22 cellular contexts compared by ENCODE assay signal in genomic region chr4:78513411-78513975, GRCh38.
"Had no signal": no experiment of that assay in that cellular context is flagged by ENCODE, and none has a peak within 500 bp of the region (broad histone marks: within the 10 kb centered on the region; RNA-seq: fewer than 3 reads in every experiment).

No MANE protein-coding gene starts in this region.

- H3K4me3 ChIP-seq: heart left ventricle, left ventricle myocardium inferior, lung, psoas muscle, sigmoid colon, skin epidermis, tibial artery, upper lobe of right lung, vagina had no signal

- H3K36me3 ChIP-seq: left ventricle myocardium inferior, tibial artery, upper lobe of right lung had no signal

- H3K36me3 Mint-ChIP-seq: stimulated activated effector memory CD8-positive, alpha-beta T cell treated with anti-CD3 and anti-CD28 coated beads, Interleukin-12 subunit alpha, Interleukin-12 subunit beta, amount 100 ng/mL, for 72 hours had no signal

- H3K9me3 Mint-ChIP-seq: nephron; stimulated activated effector memory CD8-positive, alpha-beta T cell treated with anti-CD3 and anti-CD28 coated beads, Interleukin-12 subunit alpha, Interleukin-12 subunit beta, amount 100 ng/mL, for 72 hours had no signal

- H3K27me3 ChIP-seq: heart left ventricle, sigmoid colon, tibial artery, upper lobe of right lung, vagina had no signal

- H3K4me1 ChIP-seq: parathyroid adenoma, psoas muscle, sigmoid colon, tibial artery, vagina had no signal

- H3K4me3 Mint-ChIP-seq: naive B cell; nephron; stimulated activated effector memory CD8-positive, alpha-beta T cell treated with anti-CD3 and anti-CD28 coated beads, Interleukin-12 subunit alpha, Interleukin-12 subunit beta, amount 100 ng/mL, for 72 hours had no signal

- H3K9ac ChIP-seq: parathyroid adenoma had no signal

- H3K9me3 ChIP-seq: heart left ventricle, left ventricle myocardium inferior, psoas muscle, sigmoid colon, tibial artery, upper lobe of right lung, vagina had no signal

- DNase-seq: effector memory CD4-positive, alpha-beta T cell; heart left ventricle; hypothalamus; left ventricle myocardium inferior; mesenchymal stem cell; midbrain; naive B cell; psoas muscle; sigmoid colon; stimulated activated CD4-positive, alpha-beta T cell treated with anti-CD3 and anti-CD28 coated beads, Interleukin-12 subunit alpha, Interleukin-12 subunit beta, amount 100 ng/mL, for 4 hours; stimulated activated CD4-positive, alpha-beta T cell treated with anti-CD3 and anti-CD28 coated beads, Interleukin-2, amount 100 ng/mL, for 48 hours; stimulated activated CD8-positive, alpha-beta memory T cell treated with anti-CD3 and anti-CD28 coated beads, Interleukin-4, amount 100 ng/mL, for 48 hours; stimulated activated naive CD8-positive, alpha-beta T cell treated with anti-CD3 and anti-CD28 coated beads, Interleukin-15, Interleukin-2, amounts not matched to agents 100 U/mL and 50 U/mL, for 24 hours; tibial artery; upper lobe of right lung had no signal

- ATAC-seq: esophagus mucosa; heart left ventricle; psoas muscle; stimulated activated effector memory CD8-positive, alpha-beta T cell treated with anti-CD3 and anti-CD28 coated beads, Interleukin-12 subunit alpha, Interleukin-12 subunit beta, amount 100 ng/mL, for 72 hours; stimulated activated naive CD8-positive, alpha-beta T cell treated with anti-CD3 and anti-CD28 coated beads, Interleukin-15, Interleukin-2, amounts not matched to agents 100 U/mL and 50 U/mL, for 24 hours; upper lobe of right lung had no signal

- H3K27ac Mint-ChIP-seq: naive B cell; nephron; stimulated activated effector memory CD8-positive, alpha-beta T cell treated with anti-CD3 and anti-CD28 coated beads, Interleukin-12 subunit alpha, Interleukin-12 subunit beta, amount 100 ng/mL, for 72 hours had no signal

- H3K79me2 ChIP-seq: parathyroid adenoma had no signal

- H3K27ac ChIP-seq: heart left ventricle, left ventricle myocardium inferior, parathyroid adenoma, psoas muscle, sigmoid colon, skin epidermis, tibial artery, upper lobe of right lung, vagina had no signal

- H2AFZ ChIP-seq: parathyroid adenoma had no signal

- H3K4me1 Mint-ChIP-seq: stimulated activated effector memory CD8-positive, alpha-beta T cell treated with anti-CD3 and anti-CD28 coated beads, Interleukin-12 subunit alpha, Interleukin-12 subunit beta, amount 100 ng/mL, for 72 hours had no signal

- H3K27me3 Mint-ChIP-seq: naive B cell had no signal
